18 cellular contexts compared by ENCODE assay signal in the genomic region with DNA sequence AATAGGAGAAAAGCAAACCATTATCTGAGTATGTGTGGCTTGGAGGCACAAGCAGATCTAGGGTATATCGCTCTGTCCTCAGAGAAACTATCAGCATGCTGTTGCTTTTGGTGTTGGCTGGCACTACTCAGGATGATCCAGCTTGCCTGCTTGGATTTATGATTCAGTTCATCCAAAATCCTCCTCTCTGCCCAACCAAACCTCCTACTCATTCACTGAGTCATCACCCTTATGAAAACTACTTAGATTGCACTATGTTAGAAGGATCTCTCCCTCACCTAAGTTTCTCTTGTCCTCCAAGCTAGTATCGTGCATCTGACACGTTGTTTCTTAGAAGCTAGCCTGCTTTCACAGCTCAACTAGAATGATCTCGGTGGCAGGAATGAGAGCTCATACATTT. TPM values are rescaled to one million over a fixed set of nuclear protein-coding genes. Genes with fewer than 3 reads are reported as not detected.
DNase-seq lines count a peak whose midpoint lies in the region; ATAC-seq and TF ChIP-seq lines count a peak whose summit lies in the region.
"Had no signal": no experiment of that assay in that cellular context is flagged by ENCODE, and none has a peak within 500 bp of the region (broad histone marks: within the 10 kb centered on the region; RNA-seq: fewer than 3 reads in every experiment).

No MANE protein-coding gene starts in this region.

- no peak overlapping the region for H3K27ac ChIP-seq in foreskin keratinocyte
- H3K27ac ChIP-seq in uterus: peak overlapping the region; percentile 54 to 76
- H3K27ac ChIP-seq in SJCRH30: no peak overlapping the region
- H3K27ac ChIP-seq: ovary, vagina had no signal

- no peaks in the 10 kb centered on the region for H3K36me3 Mint-ChIP-seq in activated T-helper 17 cell treated with anti-CD3 and anti-CD28 coated beads, Interleukin-2, amount 50 U/mL, for 72 hours (ENCODE audit: low read depth)
- H3K36me3 Mint-ChIP-seq in effector memory CD8-positive, alpha-beta T cell (ENCODE audit: insufficient read depth): no peaks in the 10 kb centered on the region

- TF ChIP-seq CTCF in foreskin keratinocyte (conservative IDR thresholded peaks at IDR 0.05) (no peak), uterus (IDR thresholded peaks at IDR 0.05) (no peak)

- H3K27me3 ChIP-seq in foreskin keratinocyte: no peaks in the 10 kb centered on the region
- no peaks in the 10 kb centered on the region for H3K27me3 ChIP-seq in uterus
- no peaks in the 10 kb centered on the region for H3K27me3 ChIP-seq in SJCRH30
- H3K27me3 ChIP-seq: ovary, vagina had no signal

- H3K27ac Mint-ChIP-seq in activated T-helper 17 cell treated with anti-CD3 and anti-CD28 coated beads, Interleukin-2, amount 50 U/mL, for 72 hours: no peak overlapping the region
- H3K27ac Mint-ChIP-seq in effector memory CD8-positive, alpha-beta T cell: no peak overlapping the region
- H3K27ac Mint-ChIP-seq: activated CD8-positive, alpha-beta T cell treated with anti-CD3 and anti-CD28 coated beads, Interleukin-2, amount 10 ng/mL, durations not matched to agents 7 days and 5 days had no signal

- H3K4me1 ChIP-seq in foreskin keratinocyte (no peaks in the 10 kb centered on the region), uterus (no peaks in the 10 kb centered on the region), SJCRH30 (no peaks in the 10 kb centered on the region)
- H3K4me1 ChIP-seq: vagina had no signal

- H3K4me3 ChIP-seq in uterus (no peak overlapping the region), SJCRH30 (no peak overlapping the region)
- H3K4me3 ChIP-seq: ovary, vagina had no signal

- no peaks in the 10 kb centered on the region for H3K9me3 Mint-ChIP-seq in activated T-helper 17 cell treated with anti-CD3 and anti-CD28 coated beads, Interleukin-2, amount 50 U/mL, for 72 hours
- no peaks in the 10 kb centered on the region for H3K9me3 Mint-ChIP-seq in effector memory CD8-positive, alpha-beta T cell
- H3K9me3 Mint-ChIP-seq: central memory CD8-positive, alpha-beta T cell had no signal

- H3K9me3 ChIP-seq in uterus (no peaks in the 10 kb centered on the region), SJCRH30 (replicated peaks) (no peaks in the 10 kb centered on the region)
- H3K9me3 ChIP-seq: ovary, vagina had no signal

- ATAC-seq in left cardiac atrium: peak; percentile 30 to 95
- ATAC-seq in Right ventricle myocardium inferior: no peak
- ATAC-seq in activated T-helper 17 cell treated with anti-CD3 and anti-CD28 coated beads, Interleukin-2, amount 50 U/mL, for 72 hours (replicated peaks): peak; percentile 67
- peak; percentile 89 for ATAC-seq in foreskin keratinocyte
- no peak for ATAC-seq in effector memory CD8-positive, alpha-beta T cell (replicated peaks)
- no peak for ATAC-seq in GM18502 (IDR thresholded peaks at IDR 0.05; ENCODE audit: poor library complexity, unreplicated experiment)
- ATAC-seq: activated CD8-positive, alpha-beta T cell treated with anti-CD3 and anti-CD28 coated beads, Interleukin-2, amount 10 ng/mL, durations not matched to agents 7 days and 5 days had no signal

- H3K27me3 Mint-ChIP-seq in activated T-helper 17 cell treated with anti-CD3 and anti-CD28 coated beads, Interleukin-2, amount 50 U/mL, for 72 hours: no peaks in the 10 kb centered on the region
- H3K27me3 Mint-ChIP-seq in effector memory CD8-positive, alpha-beta T cell: peaks cover 5 to 9% of the 10 kb centered on the region in 2 donors

- H3K4me1 Mint-ChIP-seq in activated T-helper 17 cell treated with anti-CD3 and anti-CD28 coated beads, Interleukin-2, amount 50 U/mL, for 72 hours: no peaks in the 10 kb centered on the region
- no peaks in the 10 kb centered on the region for H3K4me1 Mint-ChIP-seq in effector memory CD8-positive, alpha-beta T cell (ENCODE audit: low read depth in 2 of 2)
- H3K4me1 Mint-ChIP-seq: central memory CD8-positive, alpha-beta T cell had no signal

- DNase-seq in left cardiac atrium: no peak
- no peak for DNase-seq in Right ventricle myocardium inferior (ENCODE audit: missing footprints)
- DNase-seq in foreskin keratinocyte: peak; percentile 24 to 60
- DNase-seq in uterus: peak in 1 of 2 donors; percentile 53
- no peak for DNase-seq in SJCRH30
- DNase-seq in effector memory CD8-positive, alpha-beta T cell: no peak
- DNase-seq: activated CD8-positive, alpha-beta T cell treated with anti-CD3 and anti-CD28 coated beads, Interleukin-2, amount 10 ng/mL, durations not matched to agents 7 days and 5 days; activated gamma-delta T cell treated with Interleukin-2 at 50 U/mL for 16 hours; DMS79; NCI-H1092; NCI-H446; ovary; stimulated activated CD4-positive, alpha-beta T cell treated with anti-CD3 and anti-CD28 coated beads, Interleukin-15, amount 100 ng/mL, for 24 hours; T-helper 2 cell had no signal

- no peaks in the 10 kb centered on the region for H3K36me3 ChIP-seq in uterus
- H3K36me3 ChIP-seq in SJCRH30: no peaks in the 10 kb centered on the region
- H3K36me3 ChIP-seq: ovary, vagina had no signal

- no peak overlapping the region for H3K4me3 Mint-ChIP-seq in activated T-helper 17 cell treated with anti-CD3 and anti-CD28 coated beads, Interleukin-2, amount 50 U/mL, for 72 hours
- H3K4me3 Mint-ChIP-seq in effector memory CD8-positive, alpha-beta T cell: no peak overlapping the region
- H3K4me3 Mint-ChIP-seq: activated CD8-positive, alpha-beta T cell treated with anti-CD3 and anti-CD28 coated beads, Interleukin-2, amount 10 ng/mL, durations not matched to agents 7 days and 5 days; central memory CD8-positive, alpha-beta T cell had no signal

- no peak for TF ChIP-seq POLR2A in uterus (IDR thresholded peaks at IDR 0.05)

- intact Hi-C loops in left cardiac atrium (cut with DNase I) (no loop called here), Right ventricle myocardium inferior (cut with DNase I) (no loop called here), uterus (cut with DNase I; ENCODE audit: low total_unique reads) (no loop called here)

RNA-seq across cellular contexts. Expression of gene ZBED3, which starts 14.2 kb away (rescaled TPM):
- 1 to 10 TPM; 9.7 to 10.0 TPM for total RNA-seq in left cardiac atrium
- total RNA-seq in Right ventricle myocardium inferior: 6.5 TPM
- under 1 TPM in 1 of 2 donors, not detected in 1; 0.04 TPM for total RNA-seq in activated T-helper 17 cell treated with anti-CD3 and anti-CD28 coated beads, Interleukin-2, amount 50 U/mL, for 72 hours
- total RNA-seq in foreskin keratinocyte: 0.42 and 0.82 TPM in 2 replicates
- polyA plus RNA-seq in foreskin keratinocyte: 0.48 and 0.65 TPM in 2 replicates
- total RNA-seq in uterus: 10 to 100 TPM in 1 of 4 donors, 1 to 10 TPM in 3; 2.6 to 26.9 (median 4.7) TPM
- total RNA-seq in SJCRH30 (2014; rRNA removed; shearing (Covaris generic)): 2.8 and 3.8 TPM in 2 replicates

Comparison
In these comparisons a context has a peak if more than half of its experiments do, and no peak if none do; other contexts are left out.
1. ATAC-seq: peak in left cardiac atrium (2 of 2), activated T-helper 17 cell treated with anti-CD3 and anti-CD28 coated beads, Interleukin-2, amount 50 U/mL, for 72 hours (single experiment) and foreskin keratinocyte (single experiment); none in Right ventricle myocardium inferior (single experiment), effector memory CD8-positive, alpha-beta T cell (single experiment) and GM18502 (single experiment).
2. DNase-seq: peak in foreskin keratinocyte (2 of 2); none in left cardiac atrium (single experiment), Right ventricle myocardium inferior (single experiment), SJCRH30 (0 of 2) and effector memory CD8-positive, alpha-beta T cell (0 of 3).
3. H3K27ac ChIP-seq: peak in uterus (2 of 2); none in foreskin keratinocyte (single experiment) and SJCRH30 (single experiment).